In genomic region chr17:78779848-78780247, GRCh38 we compare ENCODE assay signal across 8 cellular contexts. TPM values are rescaled to one million over a fixed set of nuclear protein-coding genes. Genes with fewer than 3 reads are reported as not detected.
DNase-seq lines count a peak whose midpoint lies in the region; ATAC-seq, FAIRE-seq and TF ChIP-seq lines count a peak whose summit lies in the region.

No MANE protein-coding gene starts in this region.

- peak; percentile 73 for DNase-seq in RPMI8226
- no peak for DNase-seq in K562 (ENCODE audit: extremely low read depth in 1 of 4, low spot score in 3 of 4)
- no peak for DNase-seq in NCI-H1694 (lab: John Stamatoyannopoulos, UW)
- no peak for DNase-seq in GOT3 (lab: John Stamatoyannopoulos, UW)
- no peak for DNase-seq in nucleus accumbens (lab: John Stamatoyannopoulos, UW)

- H3K4me3 ChIP-seq in GM08714 (ENCODE audit: low read length): peak overlapping the region; percentile 99
- no peak overlapping the region for H3K4me3 ChIP-seq in K562
- peak overlapping the region; percentile 66 to 84 for H3K4me3 ChIP-seq in neutrophil (ENCODE audit: low read depth in 1 of 2, low read length in 1 of 2)

- in situ Hi-C loops in K562 (cut with MboI): no loop called here

- TF ChIP-seq POLR2A in K562 (conservative IDR thresholded peaks at IDR 0.05): no peak

- H3K9ac ChIP-seq in K562 (ENCODE audit: insufficient read depth in 1 of 2, low read depth in 2 of 2, low read length in 2 of 2): peak overlapping the region in 1 of 2 experiments; percentile 83; a peak in 1 of 4 replicates

- peaks cover 58% of the 10 kb centered on the region for H3K79me2 ChIP-seq in K562 (ENCODE audit: control insufficient read depth, insufficient read depth, low read length)

- H3K4me2 ChIP-seq in K562 (ENCODE audit: insufficient read depth, low read length): peak overlapping the region; percentile 10; the same call in 1 of the 2 replicates

- 58% methylated on average over 3 of the region's 3 CpGs for WGBS in K562 (ENCODE audit: insufficient coverage, low coverage, missing lambda C conversion rate)

- no peaks in the 10 kb centered on the region for H3K9me1 ChIP-seq in K562 (ENCODE audit: control insufficient read depth, insufficient read depth, low read length)

- TF ChIP-seq CTCF in K562 (IDR thresholded peaks at IDR 0.05 in 2 of 3, conservative IDR thresholded peaks at IDR 0.05 in 1 of 3; ENCODE audit: insufficient read depth in 2 of 3, low read depth in 1 of 3, low read length in 3 of 3) (no peak), neutrophil (IDR thresholded peaks at IDR 0.05) (no peak)

- no peaks in the 10 kb centered on the region for H3K9me3 ChIP-seq in K562 (replicated peaks; ENCODE audit: control insufficient read depth, insufficient read depth, low read depth, low read length)
- H3K9me3 ChIP-seq in neutrophil: no peaks in the 10 kb centered on the region

- CTCF ChIA-PET in K562 (lab: Yijun Ruan, JAX; ENCODE audit: low intra/inter-chr PET ratio): no interaction called here

- 0 out of 2 replicates have a peak, but pooled peaks cover 3% of the 10 kb centered on the region for H4K20me1 ChIP-seq in K562 (replicated peaks; ENCODE audit: control insufficient read depth, insufficient read depth, low read length)

- TF ChIP-seq RAD21 in K562 (CRISPR knock-in tag; conservative IDR thresholded peaks at IDR 0.05 in 1 of 2, IDR thresholded peaks at IDR 0.05 in 1 of 2): no peak

- no peak for FAIRE-seq in K562 (lab: Jason Lieb, UNC)

- H3K4me1 ChIP-seq in K562 (replicated peaks in 1 of 2; ENCODE audit: control insufficient read depth in 2 of 2, insufficient read depth in 2 of 2, low read length in 2 of 2) (peaks cover 30 to 49% of the 10 kb centered on the region in 2 experiments), neutrophil (ENCODE audit: control insufficient read depth in 1 of 2, insufficient read depth in 1 of 2, low read depth in 1 of 2, low read length in 1 of 2) (peaks cover 59 to 68% of the 10 kb centered on the region in 2 experiments)

- H3K27ac ChIP-seq in K562 (ENCODE audit: extremely low read depth, low read depth, low read length): peak overlapping the region; percentile 38; the same call in 1 of the 3 replicates
- H3K27ac ChIP-seq in neutrophil: peak overlapping the region; percentile 95

- peaks cover 3% of the 10 kb centered on the region; the same call in 2 of the 3 replicates for H3K36me3 ChIP-seq in K562 (ENCODE audit: control insufficient read depth, insufficient read depth, low read length)
- H3K36me3 ChIP-seq in neutrophil: no peaks in the 10 kb centered on the region

- intact Hi-C loops in K562 (cut with micrococcal nuclease): loop anchor here (5.0 kb wide), 1 partner anchor 33 kb away; no protein-coding TSS in a partner anchor

- H3K27me3 ChIP-seq in K562 (ENCODE audit: control insufficient read depth in 2 of 2, insufficient read depth in 2 of 2, low read length in 2 of 2) (no peaks in the 10 kb centered on the region), neutrophil (no peaks in the 10 kb centered on the region)

- H2AFZ ChIP-seq in K562 (ENCODE audit: low read depth, low read length): no peak overlapping the region

- POLR2A ChIA-PET in K562 (lab: Yijun Ruan, JAX): interaction anchor here (1.2 kb wide), 1 partner anchor 9 kb away, joined by 3 read pairs; no protein-coding TSS in a partner anchor

- BruUV-seq in K562 (replicated peaks; lab: Mats Ljungman, UMichigan): no TSS peak

- no peak for TF ChIP-seq EP300 in K562 (IDR thresholded peaks at IDR 0.05; ENCODE audit: low read length)

- ATAC-seq in K562 (no peak), HG02973 (IDR thresholded peaks at IDR 0.05; ENCODE audit: unreplicated experiment) (no peak)

TF ChIP-seq in K562, 482 proteins besides CTCF, POLR2A, EP300 and RAD21:
- no peak for TF ChIP-seq CAMTA2 (CRISPR knock-in tag; conservative IDR thresholded peaks at IDR 0.05)
- TF ChIP-seq U2AF1 (optimal IDR thresholded peaks at IDR 0.05; ENCODE audit: low read depth, low read length): no peak
- TF ChIP-seq PTTG1 (tag; IDR thresholded peaks at IDR 0.05; ENCODE audit: low read depth): no peak
- TF ChIP-seq ZBTB26 (CRISPR knock-in tag; IDR thresholded peaks at IDR 0.05): no peak
- TF ChIP-seq ZNF584 (CRISPR knock-in tag; IDR thresholded peaks at IDR 0.05; ENCODE audit: low read depth): no peak
- no peak for TF ChIP-seq C11orf30 (IDR thresholded peaks at IDR 0.05; ENCODE audit: low read depth)
- TF ChIP-seq TFAM (CRISPR knock-in tag; conservative IDR thresholded peaks at IDR 0.05): no peak
- no peak for TF ChIP-seq ZNF436 (CRISPR knock-in tag; IDR thresholded peaks at IDR 0.05)
- TF ChIP-seq MED1 (CRISPR knock-in tag; IDR thresholded peaks at IDR 0.05; ENCODE audit: borderline replicate concordance): no peak
- TF ChIP-seq ZNF239 (CRISPR knock-in tag; IDR thresholded peaks at IDR 0.05): no peak
- TF ChIP-seq OTX1 (CRISPR knock-in tag; IDR thresholded peaks at IDR 0.05): no peak
- no peak for TF ChIP-seq HIVEP1 (CRISPR knock-in tag; IDR thresholded peaks at IDR 0.05)
- no peak for TF ChIP-seq XRCC5 (IDR thresholded peaks at IDR 0.05; ENCODE audit: low read depth, low read length)
- TF ChIP-seq POLR3G (IDR thresholded peaks at IDR 0.05; ENCODE audit: extremely low read depth, insufficient read length, insufficient replicate concordance): no peak

RNA-seq across cellular contexts. Expression of gene CYTH1, which starts 2.2 kb away (rescaled TPM):
- 59.2 and 70.8 TPM in 2 replicates for total RNA-seq in K562 (2011; cell fraction: chromatin; rRNA removed; ENCODE audit: low replicate concordance)
- 27.7 and 37.1 TPM in 2 replicates for total RNA-seq in K562 (2011; cell fraction: nucleolus; rRNA removed)
- total RNA-seq in K562 (2011; cell fraction: nucleoplasm; rRNA removed): 34.9 and 43.7 TPM in 2 replicates
- total RNA-seq in K562 (2014; rRNA removed): 15.0 and 15.1 TPM in 2 replicates
- 16.8 and 18.3 TPM in 2 replicates for total RNA-seq in K562 (2014; rRNA removed; fragmentation: Illumina TruSeq; extraction: Trizol)
- 19.6 and 21.2 TPM in 2 replicates for total RNA-seq in K562 (2015; rRNA removed; fragmentation: Illumina TruSeq; extraction: Trizol)
- 24.4 and 27.7 TPM in 2 replicates for total RNA-seq in K562 (2021)
- 16.1 and 16.5 TPM in 2 replicates for polyA plus RNA-seq in K562 (2011; rRNA removed)
- 14.2 and 14.9 TPM in 2 replicates for polyA plus RNA-seq in K562 (2011; cell fraction: cytosol; rRNA removed)
- polyA plus RNA-seq in K562 (2011; cell fraction: nucleus; rRNA removed): 71.2 and 83.3 TPM in 2 replicates
- polyA plus RNA-seq in K562 (2012): 17.4 and 27.1 TPM in 2 replicates
- 20.5 and 24.1 TPM in 2 replicates for polyA plus RNA-seq in K562 (2014; fragmentation: Illumina TruSeq; extraction: Trizol)
- polyA plus RNA-seq in K562 (2014; fragmentation: Nextera tagmentation; extraction: Ambion mirVana): under 1 TPM; 0.52 to 0.70 TPM
- polyA plus RNA-seq in K562 (2014; rRNA removed): 25.1 and 25.4 TPM in 2 replicates
- polyA minus RNA-seq in K562 (2011; rRNA and poly(A)+ RNA removed): 12.2 and 12.3 TPM in 2 replicates
- polyA minus RNA-seq in K562 (2011; cell fraction: cytosol; rRNA and poly(A)+ RNA removed): 6.5 and 8.0 TPM in 2 replicates
- 12.8 and 20.0 TPM in 2 replicates for polyA minus RNA-seq in K562 (2011; cell fraction: nucleus; rRNA and poly(A)+ RNA removed)
